Comparison of ENCODE assay signal across 8 cellular contexts in the genomic region with DNA sequence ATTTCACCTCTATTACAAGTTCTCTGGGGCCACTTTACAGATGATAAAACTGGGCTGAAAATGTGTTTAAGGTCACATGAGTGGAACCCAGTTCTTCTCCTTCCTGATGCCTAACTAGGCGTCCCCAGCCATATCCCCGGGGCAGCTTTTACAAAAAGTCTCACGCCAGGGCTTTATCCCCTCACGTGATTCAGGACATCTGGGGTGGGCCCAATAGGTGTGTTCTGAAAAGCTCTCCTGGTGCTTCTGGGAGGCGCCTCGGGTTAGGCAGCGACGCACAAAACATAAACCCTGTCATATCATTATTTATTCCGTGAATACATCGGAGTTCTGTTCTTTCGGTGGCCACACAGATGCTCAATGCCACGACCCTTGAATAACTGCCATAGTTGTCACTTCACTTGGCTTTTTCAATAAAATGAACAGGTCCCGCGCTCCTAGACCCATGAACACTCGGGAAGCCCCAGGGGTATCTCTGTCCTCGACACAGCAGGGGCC. TPM values are rescaled to one million over a fixed set of nuclear protein-coding genes. Genes with fewer than 3 reads are reported as not detected.
DNase-seq lines count a peak whose midpoint lies in the region; ATAC-seq and TF ChIP-seq lines count a peak whose summit lies in the region.

No MANE protein-coding gene starts in this region.

- H3K27me3 ChIP-seq in body of pancreas = no peaks in the 10 kb centered on the region
- no peaks in the 10 kb centered on the region for H3K27me3 ChIP-seq in mononuclear cell (ENCODE audit: insufficient read depth, low read length)

- H3K27ac ChIP-seq in body of pancreas = peak overlapping the region; percentile 60 to 91 (median 86)

- no peaks in the 10 kb centered on the region for H3K27me3 Mint-ChIP-seq in activated naive CD4-positive, alpha-beta T cell treated with anti-CD3 and anti-CD28 coated beads for 36 hours (ENCODE audit: low read depth)

- ATAC-seq in body of pancreas (peak; percentile 10), HG02798 (IDR thresholded peaks at IDR 0.05; ENCODE audit: poor library complexity, unreplicated experiment) (no peak)

- no peak for TF ChIP-seq POLR2A in body of pancreas (IDR thresholded peaks at IDR 0.05)

- peak overlapping the region; percentile 64 to 68 for H3K4me3 ChIP-seq in body of pancreas
- peak overlapping the region; percentile 77 for H3K4me3 ChIP-seq in mononuclear cell (ENCODE audit: low read length)

- no peaks in the 10 kb centered on the region for H3K9me3 ChIP-seq in body of pancreas
- H3K9me3 ChIP-seq in mononuclear cell (ENCODE audit: low read depth, low read length) = no peaks in the 10 kb centered on the region

- H3K36me3 ChIP-seq in body of pancreas (replicated peaks in 1 of 2; ENCODE audit: insufficient read depth in 1 of 2, low read depth in 2 of 2) = no peaks in the 10 kb centered on the region

- CTCF ChIA-PET in activated naive CD4-positive, alpha-beta T cell treated with anti-CD3 and anti-CD28 coated beads for 36 hours (lab: Charles Lee) = interaction anchor here (0.6 to 1.2 kb wide), 4 partner anchors 8 to 1217 kb away, joined by 3 to 4 read pairs (median 3); no protein-coding TSS in a partner anchor

- peak overlapping the region; percentile 75 for H3K4me3 Mint-ChIP-seq in activated naive CD4-positive, alpha-beta T cell treated with anti-CD3 and anti-CD28 coated beads for 36 hours

- intact Hi-C loops in activated naive CD4-positive, alpha-beta T cell treated with anti-CD3 and anti-CD28 coated beads for 36 hours (cut with micrococcal nuclease) = loop anchor here (5.0 kb wide), 1 partner anchor 611 kb away; a partner anchor contains a TSS
- intact Hi-C loops in body of pancreas (cut with DNase I) = no loop called here

- no peak for DNase-seq in activated naive CD4-positive, alpha-beta T cell treated with anti-CD3 and anti-CD28 coated beads for 36 hours
- no peak for DNase-seq in activated naive CD4-positive, alpha-beta T cell (lab: John Stamatoyannopoulos, UW)
- peak; percentile 12 for DNase-seq in HuH-7.5 (ENCODE audit: low spot score)
- DNase-seq in body of pancreas = peak; percentile 13 to 40 (median 22)
- DNase-seq in RKO (ENCODE audit: low spot score) = no peak
- DNase-seq in amniotic stem cell (lab: John Stamatoyannopoulos, UW) = no peak

- H3K27ac Mint-ChIP-seq in activated naive CD4-positive, alpha-beta T cell treated with anti-CD3 and anti-CD28 coated beads for 36 hours = peak overlapping the region; percentile 43

- TF ChIP-seq CTCF in body of pancreas (IDR thresholded peaks at IDR 0.05) = no peak

- H3K4me1 ChIP-seq in body of pancreas (peaks cover 16% of the 10 kb centered on the region), mononuclear cell (ENCODE audit: insufficient read depth, low read length) (peaks cover 29% of the 10 kb centered on the region)

- peaks cover 1% of the 10 kb centered on the region for H3K36me3 Mint-ChIP-seq in activated naive CD4-positive, alpha-beta T cell treated with anti-CD3 and anti-CD28 coated beads for 36 hours (ENCODE audit: low read depth)

- WGBS in body of pancreas, 2 donors = 0% methylated on average over 4 to 16 of the region's 16 CpGs

- H3K9me3 Mint-ChIP-seq in activated naive CD4-positive, alpha-beta T cell treated with anti-CD3 and anti-CD28 coated beads for 36 hours = no peaks in the 10 kb centered on the region

- H3K4me1 Mint-ChIP-seq in activated naive CD4-positive, alpha-beta T cell treated with anti-CD3 and anti-CD28 coated beads for 36 hours (ENCODE audit: low read depth) = peaks cover 38% of the 10 kb centered on the region

RNA-seq across cellular contexts. Expression of a gene that starts 32.1 kb away (rescaled TPM):
- total RNA-seq in activated naive CD4-positive, alpha-beta T cell treated with anti-CD3 and anti-CD28 coated beads for 36 hours = 100 to 1,000 TPM; 170 to 176 TPM
- 100 to 1,000 TPM in 1 of 2 donors, 10 to 100 TPM in 1; 45.7 to 103 TPM for total RNA-seq in body of pancreas
- 86.1 TPM for total RNA-seq in mononuclear cell

RNA-seq across cellular contexts. Expression of a gene that starts 55.2 kb away (rescaled TPM):
- total RNA-seq in activated naive CD4-positive, alpha-beta T cell treated with anti-CD3 and anti-CD28 coated beads for 36 hours = 10 to 100 TPM; 10.0 to 11.7 TPM
- total RNA-seq in body of pancreas (10 to 100 TPM; 22.1 to 23.3 TPM), mononuclear cell (3.3 TPM)

Comparison
In these comparisons a context has a peak if more than half of its experiments do, and no peak if none do; other contexts are left out.
1. DNase-seq: peak in HuH-7.5 (single experiment) and body of pancreas (4 of 4); none in activated naive CD4-positive, alpha-beta T cell treated with anti-CD3 and anti-CD28 coated beads for 36 hours (single experiment), activated naive CD4-positive, alpha-beta T cell (0 of 4), RKO (single experiment) and amniotic stem cell (single experiment).